Comparison of ENCODE assay signal across 31 cellular contexts in genomic region chr2:189226017-189226416, GRCh38.
"Had no signal": no experiment of that assay in that cellular context is flagged by ENCODE, and none has a peak within 500 bp of the region (broad histone marks: within the 10 kb centered on the region; RNA-seq: fewer than 3 reads in every experiment).

No MANE protein-coding gene starts in this region.

- H3K9me3 Mint-ChIP-seq: activated CD4-positive, alpha-beta T cell treated with anti-CD3 and anti-CD28 coated beads, Interleukin-2, amount 10 ng/mL, durations not matched to agents 7 days and 5 days; activated naive CD4-positive, alpha-beta T cell treated with anti-CD3 and anti-CD28 coated beads for 36 hours; activated T-cell treated with anti-CD3 and anti-CD28 coated beads, Interleukin-2, amount 50 U/mL, for 24 hours; activated T-helper 2 cell treated with anti-CD3 and anti-CD28 coated beads, Interferon-gamma antibody, Interleukin-2, Interleukin-4, amounts not matched to agents 10 μg/mL and 5 μg/mL and 100 μg/mL, durations not matched to agents 14 hours and 24 hours and 36 hours; central memory CD8-positive, alpha-beta T cell; WTC11 had no signal

- H3K4me3 ChIP-seq: cardiac muscle cell, K562 had no signal

- DNase-seq: activated CD4-positive, alpha-beta T cell treated with anti-CD3 and anti-CD28 coated beads for 36 hours; activated CD4-positive, alpha-beta T cell treated with anti-CD3 and anti-CD28 coated beads, Interleukin-2, amount 10 ng/mL, durations not matched to agents 7 days and 5 days; activated CD4-positive, alpha-beta T cell treated with anti-CD3 and anti-CD28 coated beads, Interleukin-2, amount 50 U/mL, for 48 hours; activated CD8-positive, alpha-beta T cell treated with anti-CD3 and anti-CD28 coated beads, Interleukin-2, amount 10 ng/mL, durations not matched to agents 7 days and 5 days; activated gamma-delta T cell treated with Interleukin-2 at 50 U/mL for 16 hours; activated naive CD4-positive, alpha-beta T cell treated with anti-CD3 and anti-CD28 coated beads for 36 hours; activated T-cell treated with anti-CD3 and anti-CD28 coated beads, Interleukin-2, amount 50 U/mL, for 24 hours; amniotic stem cell; aorta; brain microvascular endothelial cell; MM.1S; MV-4-11; NCI-H1092; NCI-H1436 treated with DMSO at 0.1 percent for 48 hours; NCI-H1694 treated with DMSO at 0.1 percent for 48 hours; NCI-H2029; NCI-H345; NCI-H524 treated with DMSO at 0.1 percent for 48 hours; Right ventricle myocardium superior; SW 1271; T-helper 1 cell; T-helper 2 cell; T-helper 9 cell had no signal

- H3K27me3 ChIP-seq: brain microvascular endothelial cell, cardiac muscle cell had no signal

- H3K27ac ChIP-seq: brain microvascular endothelial cell, cardiac muscle cell, RWPE1 had no signal

- H3K4me1 Mint-ChIP-seq: central memory CD8-positive, alpha-beta T cell had no signal

- H3K4me3 Mint-ChIP-seq: activated CD4-positive, alpha-beta T cell treated with anti-CD3 and anti-CD28 coated beads for 36 hours; activated CD4-positive, alpha-beta T cell treated with anti-CD3 and anti-CD28 coated beads, Interleukin-2, amount 10 ng/mL, durations not matched to agents 7 days and 5 days; activated CD8-positive, alpha-beta T cell treated with anti-CD3 and anti-CD28 coated beads, Interleukin-2, amount 10 ng/mL, durations not matched to agents 7 days and 5 days; activated naive CD4-positive, alpha-beta T cell treated with anti-CD3 and anti-CD28 coated beads for 36 hours; activated T-cell treated with anti-CD3 and anti-CD28 coated beads, Interleukin-2, amount 50 U/mL, for 24 hours; central memory CD8-positive, alpha-beta T cell; WTC11 had no signal

- H3K36me3 Mint-ChIP-seq: WTC11 had no signal

- H3K27me3 Mint-ChIP-seq: activated CD4-positive, alpha-beta T cell treated with anti-CD3 and anti-CD28 coated beads for 36 hours; activated CD4-positive, alpha-beta T cell treated with anti-CD3 and anti-CD28 coated beads, Interleukin-2, amount 10 ng/mL, durations not matched to agents 7 days and 5 days; activated T-cell treated with anti-CD3 and anti-CD28 coated beads, Interleukin-2, amount 50 U/mL, for 24 hours; central memory CD8-positive, alpha-beta T cell had no signal

- H3K27ac Mint-ChIP-seq: activated CD4-positive, alpha-beta T cell treated with anti-CD3 and anti-CD28 coated beads for 36 hours; activated CD4-positive, alpha-beta T cell treated with anti-CD3 and anti-CD28 coated beads, Interleukin-2, amount 10 ng/mL, durations not matched to agents 7 days and 5 days; activated CD8-positive, alpha-beta T cell treated with anti-CD3 and anti-CD28 coated beads, Interleukin-2, amount 10 ng/mL, durations not matched to agents 7 days and 5 days; activated naive CD4-positive, alpha-beta T cell treated with anti-CD3 and anti-CD28 coated beads for 36 hours; activated naive CD4-positive, alpha-beta T cell treated with anti-CD3 and anti-CD28 coated beads, Interleukin-2, amount 50 U/mL, for 72 hours; activated T-cell treated with anti-CD3 and anti-CD28 coated beads, Interleukin-2, amount 50 U/mL, for 24 hours; activated T-helper 2 cell treated with anti-CD3 and anti-CD28 coated beads, Interferon-gamma antibody, Interleukin-2, Interleukin-4, amounts not matched to agents 10 μg/mL and 5 μg/mL and 100 μg/mL, durations not matched to agents 14 hours and 24 hours and 36 hours; WTC11 had no signal

- ATAC-seq: activated CD4-positive, alpha-beta T cell treated with anti-CD3 and anti-CD28 coated beads for 36 hours; activated CD4-positive, CD25-positive, alpha-beta regulatory T cell treated with anti-CD3 and anti-CD28 coated beads, Interleukin-2, amount 50 U/mL, for 24 hours; activated CD8-positive, alpha-beta T cell treated with anti-CD3 and anti-CD28 coated beads, Interleukin-2, amount 10 ng/mL, durations not matched to agents 7 days and 5 days; activated naive CD4-positive, alpha-beta T cell treated with anti-CD3 and anti-CD28 coated beads, Interleukin-2, amount 50 U/mL, for 72 hours; K562; WTC11 had no signal

- H3K36me3 ChIP-seq: brain microvascular endothelial cell, cardiac muscle cell had no signal
